Comparison of ENCODE assay signal across 8 cellular contexts in the genomic region with DNA sequence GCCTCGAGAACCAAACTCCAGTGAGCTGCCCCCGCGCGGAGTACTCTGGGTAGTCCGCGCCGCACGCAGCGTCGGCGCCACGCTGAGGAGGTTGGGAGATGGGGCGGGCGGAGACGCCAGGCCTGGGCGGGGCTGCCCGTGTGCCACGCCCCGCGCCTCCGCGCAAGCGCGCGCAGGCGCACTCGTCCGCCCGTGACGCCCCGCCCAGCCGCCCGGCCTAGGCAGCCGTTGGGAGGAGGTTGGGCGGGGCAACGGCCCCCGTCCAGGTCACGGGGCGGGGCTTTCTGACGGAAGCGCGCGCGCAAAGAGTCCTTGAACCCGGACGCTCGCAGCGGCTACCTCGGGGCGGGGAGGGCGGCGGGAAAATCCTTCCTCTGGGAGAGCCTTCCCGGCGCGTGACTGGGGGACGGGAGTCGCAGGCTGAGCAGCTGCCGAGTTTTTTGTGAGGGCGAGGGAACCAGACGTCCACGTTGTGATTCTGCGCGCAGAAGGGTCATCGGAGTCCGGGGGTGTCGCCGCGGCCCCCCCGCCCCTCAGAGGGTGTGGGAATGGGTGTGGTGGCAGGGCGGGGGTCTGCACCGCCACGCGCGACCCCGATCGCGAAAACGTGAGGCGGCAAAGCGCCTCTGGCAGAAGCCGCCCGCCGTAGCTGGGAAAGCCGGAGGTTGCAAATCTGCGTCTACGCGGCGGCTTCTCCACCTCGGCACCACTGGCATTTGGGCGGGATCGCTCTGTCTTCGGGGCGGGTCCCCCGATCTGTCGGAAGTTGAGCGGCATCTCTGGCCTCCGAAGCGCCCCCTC. TPM values are rescaled to one million over a fixed set of nuclear protein-coding genes. Genes with fewer than 3 reads are reported as not detected.
A peak's percentile ranks its signal among the peaks of the same experiment; 100 is the strongest.
DNase-seq lines count a peak whose midpoint lies in the region; ATAC-seq, FAIRE-seq and TF ChIP-seq lines count a peak whose summit lies in the region.

MED26 (minus strand) TSS at position 22 of the 801 bp plus-strand sequence. CDS start 261 bp downstream, outside the sequence.

- ATAC-seq in GM18873 (IDR thresholded peaks at IDR 0.05; ENCODE audit: low FRiP score, unreplicated experiment) (peak; percentile 60), HG03135 (IDR thresholded peaks at IDR 0.05; ENCODE audit: unreplicated experiment) (peak; percentile 83)

- POLR2A ChIA-PET in AG04450 (lab: Yijun Ruan, JAX): interaction anchor here (0.5 to 2.2 kb wide), 10 partner anchors 10 to 361 kb away, joined by 3 to 14 read pairs (median 4); partner anchors contain the start of genes SLC35E1 and SMIM7

- peak within 1 kb of the TSS; percentile 95 to 98 (median 97) for H3K4me3 Mint-ChIP-seq in immature natural killer cell

- peaks cover 5 to 7% (median 5%) of the 10 kb centered on the region in 3 donors for H3K27me3 Mint-ChIP-seq in immature natural killer cell (ENCODE audit: low read depth in 3 of 3)

- no peaks in the 10 kb centered on the region for H3K27me3 ChIP-seq in AG04450 (ENCODE audit: control insufficient read depth, insufficient read depth, low read length)
- no peaks in the 10 kb centered on the region for H3K27me3 ChIP-seq in bronchial epithelial cell (ENCODE audit: control insufficient read depth, insufficient read depth, low read length)

- H3K36me3 ChIP-seq in bronchial epithelial cell (ENCODE audit: control insufficient read depth, insufficient read depth, low read length): peaks cover under 1% of the 10 kb centered on the region

- FAIRE-seq in bronchial epithelial cell (lab: Jason Lieb, UNC): no peak

- H3K4me3 ChIP-seq in AG04450 (ENCODE audit: low read depth, low read length) (peak within 1 kb of the TSS; percentile 91), WI38 (ENCODE audit: low read depth, low read length) (peak within 1 kb of the TSS; percentile 87), bronchial epithelial cell (ENCODE audit: low read depth, low read length) (peak within 1 kb of the TSS; percentile 81)

- peaks cover 0 to 8% (median 4%) of the 10 kb centered on the region in 3 donors for H3K36me3 Mint-ChIP-seq in immature natural killer cell

- peak; percentile 84 for DNase-seq in AG04450 (ENCODE audit: low read depth, low spot score)
- DNase-seq in NCI-H2196 treated with DMSO at 0.1 percent for 48 hours (lab: John Stamatoyannopoulos, UW; ENCODE audit: unreplicated experiment): peak; percentile 98
- DNase-seq in bronchial epithelial cell (ENCODE audit: low read depth): peak; percentile 76
- peak; percentile 91 to 93 (median 92) for DNase-seq in immature natural killer cell
- DNase-seq in smooth muscle cell of the brain vasculature (ENCODE audit: low read depth, low spot score): peak; percentile 87

- CTCF ChIA-PET in AG04450 (lab: Charles Lee): no interaction called here

- peaks cover 38 to 42% of the 10 kb centered on the region in 2 donors for H3K4me1 Mint-ChIP-seq in immature natural killer cell

- H3K9me3 Mint-ChIP-seq in immature natural killer cell: no peaks in the 10 kb centered on the region

- H3K9me3 ChIP-seq in AG04450 (ENCODE audit: control insufficient read depth, insufficient read depth, low read length): no peaks in the 10 kb centered on the region; the same call in 1 of the 2 replicates

- peak within 1 kb of the TSS; percentile 91 for H3K27ac ChIP-seq in AG04450 (ENCODE audit: low read depth, low read length)

- TF ChIP-seq CTCF in AG04450 (IDR thresholded peaks at IDR 0.05; ENCODE audit: low read depth, low read length) (no peak), WI38 (IDR thresholded peaks at IDR 0.05; ENCODE audit: low read depth, low read length) (no peak), bronchial epithelial cell (IDR thresholded peaks at IDR 0.05; ENCODE audit: insufficient read depth, low read length, severe bottlenecking) (peak; percentile 16)

- H3K27ac Mint-ChIP-seq in immature natural killer cell: peak within 1 kb of the TSS; percentile 91 to 97 (median 96)

RNA-seq across cellular contexts. Expression of gene MED26, which starts in this region (rescaled TPM):
- polyA plus RNA-seq in AG04450 (2011; rRNA removed) (3.0 and 3.1 TPM in 2 replicates), immature natural killer cell (1 to 10 TPM; 1.2 to 5.3 (median 2.0) TPM)
- polyA minus RNA-seq in AG04450 (2011; rRNA and poly(A)+ RNA removed): 10.5 and 13.2 TPM in 2 replicates
- total RNA-seq in bronchial epithelial cell: 2.9 and 6.0 TPM in 2 replicates

Comparison
In these comparisons a context has a peak if more than half of its experiments do, and no peak if none do; other contexts are left out.
1. Peak in every context shown above with its lines: DNase-seq, ATAC-seq, H3K4me3 ChIP-seq and H3K27ac ChIP-seq.